In genomic region chr1:24536391-24536840, GRCh38 we compare ENCODE assay signal across 8 cellular contexts. TPM values are rescaled to one million over a fixed set of nuclear protein-coding genes. Genes with fewer than 3 reads are reported as not detected.
DNase-seq lines count a peak whose midpoint lies in the region; ATAC-seq and TF ChIP-seq lines count a peak whose summit lies in the region.

No MANE protein-coding gene starts in this region.

- POLR2A ChIA-PET in OCI-LY7 (lab: Charles Lee), result interaction anchor here (0.8 to 2.8 kb wide), 11 partner anchors 10 to 351 kb away, joined by 3 to 21 read pairs (median 6); partner anchors contain the start of genes NIPAL3 and RCAN3

- H3K27ac Mint-ChIP-seq in CD14-positive monocyte, result peak overlapping the region in 6 of 7 donors; percentile 67 to 88 (median 78)
- 0 out of 2 replicates have a peak overlapping the region, but pooled peaks have one; percentile 50 for H3K27ac Mint-ChIP-seq in GM23338
- peak overlapping the region; percentile 89 to 93 for H3K27ac Mint-ChIP-seq in natural killer cell

- no TSS peak for BruUV-seq in OCI-LY7 (replicated peaks; lab: Mats Ljungman, UMichigan)

- CTCF ChIA-PET in OCI-LY7 (lab: Charles Lee; ENCODE audit: unreplicated experiment), result interaction anchor here (0.8 to 0.9 kb wide), 2 partner anchors 11 to 14 kb away, joined by 3 to 4 read pairs; no protein-coding TSS in a partner anchor

- ATAC-seq in GM23338 (no peak), natural killer cell (peak; percentile 74 to 89 (median 75)), HG03097 (IDR thresholded peaks at IDR 0.05; ENCODE audit: low FRiP score, unreplicated experiment) (no peak), right cardiac atrium (no peak)

- H3K9me3 ChIP-seq in OCI-LY7 (ENCODE audit: low read length), result no peaks in the 10 kb centered on the region
- no peaks in the 10 kb centered on the region for H3K9me3 ChIP-seq in right cardiac atrium (ENCODE audit: control insufficient read depth, low read length)

- H3K4me1 ChIP-seq in GM23338 (ENCODE audit: insufficient read depth) (peaks cover 21% of the 10 kb centered on the region), OCI-LY7 (ENCODE audit: insufficient read depth, low read length, poor library complexity, severe bottlenecking) (peaks cover 82% of the 10 kb centered on the region), right cardiac atrium (ENCODE audit: control insufficient read depth, insufficient read depth, low read length) (no peaks in the 10 kb centered on the region)

- H2AFZ ChIP-seq in GM23338 (no peak overlapping the region), OCI-LY7 (ENCODE audit: low read length) (peak overlapping the region; percentile 75; the same call in 1 of the 2 replicates)

- TF ChIP-seq CTCF in CD14-positive monocyte (IDR thresholded peaks at IDR 0.05) (no peak), GM23338 (conservative IDR thresholded peaks at IDR 0.05; ENCODE audit: low read depth in 2 of 2) (no peak), OCI-LY7 (conservative IDR thresholded peaks at IDR 0.05; ENCODE audit: low read length) (no peak), natural killer cell (IDR thresholded peaks at IDR 0.05) (no peak)

- H3K27me3 ChIP-seq in GM23338 (ENCODE audit: insufficient read depth) (no peaks in the 10 kb centered on the region), right cardiac atrium (ENCODE audit: control insufficient read depth, insufficient read depth) (no peaks in the 10 kb centered on the region)

- H3K4me3 Mint-ChIP-seq in CD14-positive monocyte (no peak overlapping the region), GM23338 (no peak overlapping the region), natural killer cell (peak overlapping the region; percentile 87)

- H3K9me2 ChIP-seq in GM23338 (ENCODE audit: insufficient read depth) (no peaks in the 10 kb centered on the region), OCI-LY7 (ENCODE audit: insufficient read depth, low read length) (no peaks in the 10 kb centered on the region)

- H3K9me3 Mint-ChIP-seq in CD14-positive monocyte, result peaks cover 0 to 3% (median 0%) of the 10 kb centered on the region in 7 donors
- no peaks in the 10 kb centered on the region for H3K9me3 Mint-ChIP-seq in GM23338
- H3K9me3 Mint-ChIP-seq in natural killer cell, result no peaks in the 10 kb centered on the region

- H3K27me3 Mint-ChIP-seq in CD14-positive monocyte (ENCODE audit: low read depth in 3 of 3) (no peaks in the 10 kb centered on the region), GM23338 (ENCODE audit: insufficient read depth, low read depth, poor library complexity) (peaks cover 3% of the 10 kb centered on the region), natural killer cell (ENCODE audit: low read depth in 2 of 2) (peaks cover 3 to 16% of the 10 kb centered on the region in 2 donors)

- H3K4me2 ChIP-seq in GM23338 (no peak overlapping the region), OCI-LY7 (ENCODE audit: low read length) (peak overlapping the region; percentile 94)

- H3K4me1 Mint-ChIP-seq in CD14-positive monocyte, result peaks cover 31% of the 10 kb centered on the region
- H3K4me1 Mint-ChIP-seq in GM23338, result peaks cover 37% of the 10 kb centered on the region
- peaks cover 24 to 25% of the 10 kb centered on the region in 2 donors for H3K4me1 Mint-ChIP-seq in natural killer cell

- H3K36me3 ChIP-seq in GM23338 (ENCODE audit: insufficient read depth) (no peaks in the 10 kb centered on the region; the same call in 1 of the 2 replicates), OCI-LY7 (ENCODE audit: insufficient read depth, low read length) (peaks cover 27% of the 10 kb centered on the region)

- H3K79me2 ChIP-seq in GM23338 (replicated peaks; ENCODE audit: insufficient read depth) (no peaks in the 10 kb centered on the region), OCI-LY7 (ENCODE audit: insufficient read depth, low read depth, low read length) (no peaks in the 10 kb centered on the region; the same call in 1 of the 2 replicates)

- no peaks in the 10 kb centered on the region for H3F3A ChIP-seq in GM23338 (replicated peaks; ENCODE audit: low read depth)

- H3K4me3 ChIP-seq in GM23338, result no peak overlapping the region
- peak overlapping the region; percentile 65 for H3K4me3 ChIP-seq in OCI-LY7 (ENCODE audit: low read depth, low read length, poor library complexity, severe bottlenecking)
- H3K4me3 ChIP-seq in right cardiac atrium (ENCODE audit: low read length), result no peak overlapping the region

- no peak overlapping the region; the same call in 1 of the 2 replicates for H3K27ac ChIP-seq in GM23338 (ENCODE audit: low read depth)
- H3K27ac ChIP-seq in OCI-LY7 (ENCODE audit: low read depth, low read length, poor library complexity, severe bottlenecking), result peak overlapping the region; percentile 89
- no peak overlapping the region for H3K27ac ChIP-seq in right cardiac atrium (ENCODE audit: low read length)

- H3K36me3 Mint-ChIP-seq in CD14-positive monocyte (peaks cover 43 to 73% of the 10 kb centered on the region in 2 donors), GM23338 (ENCODE audit: low read depth) (peaks cover 14% of the 10 kb centered on the region), natural killer cell (no peaks in the 10 kb centered on the region)

- DNase-seq in CD14-positive monocyte (ENCODE audit: low spot score) (no peak), GM23338 (ENCODE audit: low spot score) (no peak), OCI-LY7 (ENCODE audit: low spot score) (peak; percentile 87), natural killer cell (peak; percentile 56), right cardiac atrium (no peak), NCI-H69 (lab: John Stamatoyannopoulos, UW) (no peak)
- peak; percentile 42 for DNase-seq in activated T-helper 9 cell treated with anti-CD3 and anti-CD28 coated beads, Interleukin-2, amount 50 U/mL, for 16 hours (ENCODE audit: low read depth)

- intact Hi-C loops in CD14-positive monocyte (cut with micrococcal nuclease) (loop anchor here in 1 of 2 donors (10.0 kb wide), 1 partner anchor 342 kb away; no protein-coding TSS in a partner anchor), OCI-LY7 (cut with micrococcal nuclease; ENCODE audit: unreplicated experiment) (loop anchor here (2.0 to 10.0 kb wide), 4 partner anchors 34 to 339 kb away; partner anchors contain the start of genes CLIC4 and RCAN3), natural killer cell (cut with micrococcal nuclease) (loop anchor here (5.0 kb wide), 1 partner anchor 34 kb away; the partner anchor contains the start of gene RCAN3), right cardiac atrium (cut with DNase I) (no loop called here)

- H4K20me1 ChIP-seq in GM23338 (replicated peaks; ENCODE audit: insufficient read depth), result no peaks in the 10 kb centered on the region
- H4K20me1 ChIP-seq in OCI-LY7 (ENCODE audit: insufficient read depth, low read length), result no peaks in the 10 kb centered on the region

- 47% methylated on average over 7 of the region's 7 CpGs for WGBS in right cardiac atrium

TF ChIP-seq in GM23338, 12 proteins besides CTCF, POLR2A, EP300 and RAD21 (continues in another document):
- TF ChIP-seq, protein P1, sequence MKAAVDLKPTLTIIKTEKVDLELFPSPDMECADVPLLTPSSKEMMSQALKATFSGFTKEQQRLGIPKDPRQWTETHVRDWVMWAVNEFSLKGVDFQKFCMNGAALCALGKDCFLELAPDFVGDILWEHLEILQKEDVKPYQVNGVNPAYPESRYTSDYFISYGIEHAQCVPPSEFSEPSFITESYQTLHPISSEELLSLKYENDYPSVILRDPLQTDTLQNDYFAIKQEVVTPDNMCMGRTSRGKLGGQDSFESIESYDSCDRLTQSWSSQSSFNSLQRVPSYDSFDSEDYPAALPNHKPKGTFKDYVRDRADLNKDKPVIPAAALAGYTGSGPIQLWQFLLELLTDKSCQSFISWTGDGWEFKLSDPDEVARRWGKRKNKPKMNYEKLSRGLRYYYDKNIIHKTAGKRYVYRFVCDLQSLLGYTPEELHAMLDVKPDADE (IDR thresholded peaks at IDR 0.05), result no peak

RNA-seq across cellular contexts. Expression of gene NCMAP, which starts 19.5 kb away (rescaled TPM):
- not detected for polyA plus RNA-seq in CD14-positive monocyte
- 0.17 and 0.85 TPM in 2 replicates for total RNA-seq in GM23338 (2014; rRNA removed; shearing (Covaris generic))
- 0.12 and 0.23 TPM in 2 replicates for polyA plus RNA-seq in GM23338 (2016; fragmentation: Nextera tagmentation; extraction: Ambion mirVana)
- total RNA-seq in OCI-LY7 (2014; rRNA removed; shearing (Covaris generic)), result 0.95 and 1.1 TPM in 2 replicates
- total RNA-seq in OCI-LY7 (2022), result 0.99 and 1.0 TPM in 2 replicates
- not detected for total RNA-seq in natural killer cell
- total RNA-seq in right cardiac atrium, result under 1 TPM in 3 of 4 donors, not detected in 1; 0.21 to 0.71 (median 0.71) TPM
- polyA plus RNA-seq in right cardiac atrium, result 1.0 TPM

RNA-seq across cellular contexts. Expression of gene RCAN3, which starts 33.8 kb away (rescaled TPM):
- 1 to 10 TPM; 7.1 to 9.1 TPM for polyA plus RNA-seq in CD14-positive monocyte
- total RNA-seq in GM23338 (2014; rRNA removed; shearing (Covaris generic)), result 11.2 and 13.7 TPM in 2 replicates
- 8.9 and 9.1 TPM in 2 replicates for polyA plus RNA-seq in GM23338 (2016; fragmentation: Nextera tagmentation; extraction: Ambion mirVana)
- 13.0 and 22.9 TPM in 2 replicates for total RNA-seq in OCI-LY7 (2014; rRNA removed; shearing (Covaris generic))
- total RNA-seq in OCI-LY7 (2022), result 47.8 and 57.2 TPM in 2 replicates
- total RNA-seq in natural killer cell, result 1 to 10 TPM; 4.5 to 8.1 (median 7.9) TPM
- 1 to 10 TPM; 5.7 to 6.6 (median 6.3) TPM for total RNA-seq in right cardiac atrium
- polyA plus RNA-seq in right cardiac atrium, result 2.1 TPM

Comparison
In these comparisons a context has a peak if more than half of its experiments do, and no peak if none do; other contexts are left out.
1. DNase-seq: peak in OCI-LY7 (single experiment), activated T-helper 9 cell treated with anti-CD3 and anti-CD28 coated beads, Interleukin-2, amount 50 U/mL, for 16 hours (single experiment) and natural killer cell (single experiment); none in CD14-positive monocyte (single experiment), GM23338 (single experiment), right cardiac atrium (0 of 3) and NCI-H69 (single experiment).
2. ATAC-seq: peak in natural killer cell (3 of 3); none in GM23338 (single experiment), HG03097 (single experiment) and right cardiac atrium (0 of 2).
3. intact Hi-C loops: an anchor here in OCI-LY7 (2.0 to 10.0 kb wide) and natural killer cell (5.0 kb wide); none called in right cardiac atrium.
4. Peak in every context shown above with its lines, with median percentiles within 50 percentile points of each other: H3K27ac Mint-ChIP-seq.